ENCODE assay signal across 1 cellular context in genomic region chr5:170296935-170297588, GRCh38.
TF ChIP-seq lines count a peak whose summit lies in the region.

No MANE protein-coding gene starts in this region.

TF ChIP-seq in K562, 482 proteins besides CTCF, POLR2A, EP300 and RAD21 (continued from another document):
- no peak for TF ChIP-seq ZBTB43 (CRISPR knock-in tag; IDR thresholded peaks at IDR 0.05)
- peak; percentile 25; the same call in 1 of the 2 replicates for TF ChIP-seq KAT7 (CRISPR knock-in tag; IDR thresholded peaks at IDR 0.05; ENCODE audit: borderline replicate concordance)
- no peak for TF ChIP-seq PHB2 (IDR thresholded peaks at IDR 0.05; ENCODE audit: low read depth)
- TF ChIP-seq STAT5B (CRISPR knock-in tag; IDR thresholded peaks at IDR 0.05) = no peak
- no peak for TF ChIP-seq ERF (CRISPR knock-in tag; IDR thresholded peaks at IDR 0.05)
- TF ChIP-seq RBM15 (IDR thresholded peaks at IDR 0.05; ENCODE audit: insufficient read depth, low read length) = no peak
- no peak for TF ChIP-seq ZFP1 (CRISPR knock-in tag; IDR thresholded peaks at IDR 0.05)
